24 cellular contexts compared by ENCODE assay signal in the genomic region with DNA sequence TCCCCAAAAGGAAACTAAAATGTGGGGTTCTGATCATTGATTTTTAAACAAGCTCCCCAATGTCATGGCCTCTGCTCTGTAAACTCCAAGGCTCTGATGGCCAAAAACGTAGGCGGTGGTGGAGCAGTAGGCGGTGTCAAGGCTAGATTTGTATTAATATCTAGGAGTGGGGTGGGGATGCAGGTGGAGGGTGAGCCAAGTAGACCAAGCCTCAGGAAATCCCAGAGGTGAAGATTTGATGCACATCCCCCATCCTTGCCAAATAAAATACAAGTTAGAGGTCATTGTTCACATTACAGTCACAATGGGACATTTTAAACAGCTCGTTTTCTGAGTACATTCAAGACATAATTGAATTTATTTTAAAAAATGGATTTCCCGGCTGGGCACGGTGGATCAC.
"Had no signal": no experiment of that assay in that cellular context is flagged by ENCODE, and none has a peak within 500 bp of the region (broad histone marks: within the 10 kb centered on the region; RNA-seq: fewer than 3 reads in every experiment).

No MANE protein-coding gene starts in this region.

- H3K9me3 Mint-ChIP-seq: effector memory CD8-positive, alpha-beta T cell; naive thymus-derived CD4-positive, alpha-beta T cell; neural crest cell; stimulated activated naive B cell treated with anti-CD40 and anti-IgM and Interleukin-4, amounts not matched to agents 10 μg/mL and 1 μg/mL and 100 μg/mL, for 72 hours; stimulated activated naive CD8-positive, alpha-beta T cell treated with anti-CD3 and anti-CD28 coated beads, Interleukin-15, Interleukin-2, amounts not matched to agents 100 ng/mL and 50 ng/mL, for 24 hours had no signal

- ATAC-seq: effector memory CD8-positive, alpha-beta T cell; left colon; naive thymus-derived CD4-positive, alpha-beta T cell; pancreas; right lobe of liver; stimulated activated naive B cell treated with anti-CD40 and anti-IgM and Interleukin-4, amounts not matched to agents 10 μg/mL and 1 μg/mL and 100 μg/mL, for 72 hours had no signal

- DNase-seq: cerebellar nuclear complex; cortex of kidney; effector memory CD8-positive, alpha-beta T cell; esophagus squamous epithelium; foreskin melanocyte; left colon; mesendoderm; midbrain; naive thymus-derived CD4-positive, alpha-beta T cell; pancreas; retina; right lobe of liver; small intestine; stimulated activated CD4-positive, alpha-beta T cell treated with anti-CD3 and anti-CD28 coated beads, Interleukin-15, amount 100 ng/mL, for 24 hours; stimulated activated CD4-positive, alpha-beta T cell treated with anti-CD3 and anti-CD28 coated beads, Interleukin-2, amount 100 ng/mL, for 48 hours; stimulated activated naive B cell treated with anti-CD40 and anti-IgM and Interleukin-4, amounts not matched to agents 10 μg/mL and 1 μg/mL and 100 μg/mL, for 72 hours; trophoblast cell had no signal

- H3K4me1 ChIP-seq: pancreas, right lobe of liver had no signal

- H3K27me3 Mint-ChIP-seq: effector memory CD8-positive, alpha-beta T cell; naive thymus-derived CD4-positive, alpha-beta T cell; stimulated activated naive B cell treated with anti-CD40 and anti-IgM and Interleukin-4, amounts not matched to agents 10 μg/mL and 1 μg/mL and 100 μg/mL, for 72 hours; stimulated activated naive CD8-positive, alpha-beta T cell treated with anti-CD3 and anti-CD28 coated beads, Interleukin-15, Interleukin-2, amounts not matched to agents 100 ng/mL and 50 ng/mL, for 24 hours had no signal

- H3K27ac ChIP-seq: hepatocyte, neutrophil, pancreas, right lobe of liver, suprapubic skin, vagina had no signal

- H3K27ac Mint-ChIP-seq: naive thymus-derived CD4-positive, alpha-beta T cell; stimulated activated naive B cell treated with anti-CD40 and anti-IgM and Interleukin-4, amounts not matched to agents 10 μg/mL and 1 μg/mL and 100 μg/mL, for 72 hours; stimulated activated naive CD8-positive, alpha-beta T cell treated with anti-CD3 and anti-CD28 coated beads, Interleukin-15, Interleukin-2, amounts not matched to agents 100 ng/mL and 50 ng/mL, for 24 hours had no signal

- H3K4me3 Mint-ChIP-seq: effector memory CD8-positive, alpha-beta T cell; naive thymus-derived CD4-positive, alpha-beta T cell; neural crest cell; stimulated activated naive B cell treated with anti-CD40 and anti-IgM and Interleukin-4, amounts not matched to agents 10 μg/mL and 1 μg/mL and 100 μg/mL, for 72 hours; stimulated activated naive CD8-positive, alpha-beta T cell treated with anti-CD3 and anti-CD28 coated beads, Interleukin-15, Interleukin-2, amounts not matched to agents 100 ng/mL and 50 ng/mL, for 24 hours had no signal

- H3K4me3 ChIP-seq: esophagus squamous epithelium, hepatocyte, lung, pancreas, right lobe of liver, suprapubic skin, vagina had no signal

- H3K36me3 ChIP-seq: pancreas, right lobe of liver, vagina had no signal

- H3K27me3 ChIP-seq: esophagus squamous epithelium, hepatocyte, neutrophil, pancreas, right lobe of liver, suprapubic skin, vagina had no signal

- H3K9me3 ChIP-seq: esophagus squamous epithelium, neutrophil, pancreas, right lobe of liver, suprapubic skin, vagina had no signal
